ENCODE assay signal across 21 cellular contexts in the genomic region with DNA sequence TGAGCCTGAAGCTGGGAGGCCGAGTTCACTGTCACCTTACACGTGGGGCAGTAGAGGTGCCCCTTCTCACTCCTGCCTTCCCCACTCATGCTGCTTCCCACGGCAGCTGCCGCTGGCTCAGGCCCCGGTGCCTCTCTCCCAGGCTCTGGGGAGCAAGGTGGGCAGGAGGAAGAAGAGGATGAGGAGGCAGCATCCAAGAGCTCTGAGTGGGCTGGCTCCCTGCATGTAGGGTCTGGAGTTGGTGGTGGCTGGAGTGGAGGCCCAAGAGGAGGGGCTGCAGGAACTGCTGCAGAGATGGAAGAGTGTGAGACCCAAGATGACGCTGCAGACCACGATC.
"Had no signal": no experiment of that assay in that cellular context is flagged by ENCODE, and none has a peak within 500 bp of the region (broad histone marks: within the 10 kb centered on the region; RNA-seq: fewer than 3 reads in every experiment).

No MANE protein-coding gene starts in this region.

- H3K27me3 Mint-ChIP-seq: central memory CD8-positive, alpha-beta T cell; stimulated activated naive CD8-positive, alpha-beta T cell treated with anti-CD3 and anti-CD28 coated beads, Interleukin-15, Interleukin-2, amounts not matched to agents 100 ng/mL and 50 ng/mL, for 24 hours had no signal

- ATAC-seq: gastroesophageal sphincter; naive thymus-derived CD4-positive, alpha-beta T cell had no signal

- H3K27ac Mint-ChIP-seq: immature natural killer cell; stimulated activated naive CD8-positive, alpha-beta T cell treated with anti-CD3 and anti-CD28 coated beads, Interleukin-15, Interleukin-2, amounts not matched to agents 100 ng/mL and 50 ng/mL, for 24 hours had no signal

- H3K27me3 ChIP-seq: brain microvascular endothelial cell, tibial nerve had no signal

- H3K4me3 Mint-ChIP-seq: central memory CD8-positive, alpha-beta T cell; immature natural killer cell; naive thymus-derived CD4-positive, alpha-beta T cell; stimulated activated naive CD8-positive, alpha-beta T cell treated with anti-CD3 and anti-CD28 coated beads, Interleukin-15, Interleukin-2, amounts not matched to agents 100 ng/mL and 50 ng/mL, for 24 hours had no signal

- H3K4me3 ChIP-seq: coronary artery, gastroesophageal sphincter, tibial nerve had no signal

- DNase-seq: activated CD4-positive, alpha-beta T cell treated with anti-CD3 and anti-CD28 coated beads for 1 hour; activated CD8-positive, alpha-beta memory T cell treated with anti-CD3 and anti-CD28 coated beads for 24 hours; activated CD8-positive, alpha-beta memory T cell treated with anti-CD3 and anti-CD28 coated beads, Interleukin-2, amount 50 U/mL, for 48 hours; activated effector memory CD4-positive, alpha-beta T cell treated with anti-CD3 and anti-CD28 coated beads, Interleukin-2, amount 50 U/mL, for 16 hours; activated naive CD4-positive, alpha-beta T cell treated with anti-CD3 and anti-CD28 coated beads, Interleukin-2, amount 50 U/mL, for 16 hours; activated T-cell treated with anti-CD3 and anti-CD28 coated beads, Interleukin-2, amount 50 U/mL, for 48 hours; aorta; brain microvascular endothelial cell; immature natural killer cell; mesenchymal stem cell; naive thymus-derived CD4-positive, alpha-beta T cell; nucleus accumbens; retina; stimulated activated CD4-positive, alpha-beta T cell treated with anti-CD3 and anti-CD28 coated beads, Interleukin-12 subunit alpha, Interleukin-12 subunit beta, amount 100 ng/mL, for 4 hours; stimulated activated CD4-positive, alpha-beta T cell treated with anti-CD3 and anti-CD28 coated beads, Interleukin-1b, Interleukin-23, amount 100 ng/mL, for 48 hours had no signal

- H3K9me3 Mint-ChIP-seq: central memory CD8-positive, alpha-beta T cell; immature natural killer cell; naive thymus-derived CD4-positive, alpha-beta T cell; stimulated activated naive CD8-positive, alpha-beta T cell treated with anti-CD3 and anti-CD28 coated beads, Interleukin-15, Interleukin-2, amounts not matched to agents 100 ng/mL and 50 ng/mL, for 24 hours had no signal

- H3K27ac ChIP-seq: brain microvascular endothelial cell, coronary artery, gastroesophageal sphincter, tibial nerve, WERI-Rb-1 had no signal

- H3K9me3 ChIP-seq: gastroesophageal sphincter, tibial nerve had no signal
